11 cellular contexts compared by ENCODE assay signal in genomic region chr20:41175201-41175651, GRCh38. TPM values are rescaled to one million over a fixed set of nuclear protein-coding genes. Genes with fewer than 3 reads are reported as not detected.
DNase-seq lines count a peak whose midpoint lies in the region; ATAC-seq and TF ChIP-seq lines count a peak whose summit lies in the region.
"Had no signal": no experiment of that assay in that cellular context is flagged by ENCODE, and none has a peak within 500 bp of the region (broad histone marks: within the 10 kb centered on the region; RNA-seq: fewer than 3 reads in every experiment).

No MANE protein-coding gene starts in this region.

- peaks cover 37% of the 10 kb centered on the region for H3K36me3 Mint-ChIP-seq in activated CD8-positive, alpha-beta T cell treated with anti-CD3 and anti-CD28 coated beads for 36 hours (ENCODE audit: low read depth)
- peaks cover 80% of the 10 kb centered on the region for H3K36me3 Mint-ChIP-seq in stimulated activated effector memory CD8-positive, alpha-beta T cell treated with anti-CD3 and anti-CD28 coated beads, Interleukin-12 subunit alpha, Interleukin-12 subunit beta, amount 100 ng/mL, for 72 hours
- peaks cover 14% of the 10 kb centered on the region for H3K36me3 Mint-ChIP-seq in natural killer cell

- no peak for TF ChIP-seq CTCF in DND-41 (IDR thresholded peaks at IDR 0.05; ENCODE audit: borderline replicate concordance, extremely low read depth, low read length, poor library complexity, severe bottlenecking)
- TF ChIP-seq CTCF in activated CD8-positive, alpha-beta T cell treated with anti-CD3 and anti-CD28 coated beads for 36 hours (IDR thresholded peaks at IDR 0.05): no peak
- TF ChIP-seq CTCF in lower leg skin (IDR thresholded peaks at IDR 0.05): no peak
- no peak for TF ChIP-seq CTCF in natural killer cell (IDR thresholded peaks at IDR 0.05)

- H3K9me3 Mint-ChIP-seq in activated CD8-positive, alpha-beta T cell treated with anti-CD3 and anti-CD28 coated beads for 36 hours: no peaks in the 10 kb centered on the region
- no peaks in the 10 kb centered on the region for H3K9me3 Mint-ChIP-seq in stimulated activated effector memory CD8-positive, alpha-beta T cell treated with anti-CD3 and anti-CD28 coated beads, Interleukin-12 subunit alpha, Interleukin-12 subunit beta, amount 100 ng/mL, for 72 hours
- no peaks in the 10 kb centered on the region for H3K9me3 Mint-ChIP-seq in natural killer cell
- H3K9me3 Mint-ChIP-seq: activated naive CD4-positive, alpha-beta T cell treated with anti-CD3 and anti-CD28 coated beads, Interleukin-2, amount 50 U/mL, for 24 hours; GM23338 had no signal

- no peak overlapping the region for H3K27ac ChIP-seq in DND-41 (ENCODE audit: low read length)

- H3K36me3 ChIP-seq in DND-41 (ENCODE audit: insufficient read depth, low read length): peaks cover 78% of the 10 kb centered on the region

- 91 to 92% methylated on average over 4 of the region's 4 CpGs for WGBS in lower leg skin, 2 donors

- no peaks in the 10 kb centered on the region for H3K9me3 ChIP-seq in DND-41 (ENCODE audit: insufficient read depth, low read length, severe bottlenecking)

- no peaks in the 10 kb centered on the region for H3K27me3 ChIP-seq in DND-41 (ENCODE audit: insufficient read depth, low read length, poor library complexity)

- no peak overlapping the region for H3K4me2 ChIP-seq in DND-41 (ENCODE audit: insufficient read depth, low read length)
- H3K4me2 ChIP-seq: GM23338 had no signal

- DNase-seq in DND-41 (peak; percentile 2), lower leg skin (ENCODE audit: low spot score in 2 of 2) (peak; percentile 12 to 70), NCI-H1105 treated with DMSO at 0.1 percent for 48 hours (lab: John Stamatoyannopoulos, UW) (no peak), ACHN (no peak), inferior parietal cortex (ENCODE audit: extremely low spot score) (no peak), natural killer cell (no peak)
- no peak for DNase-seq in activated CD8-positive, alpha-beta T cell treated with anti-CD3 and anti-CD28 coated beads for 36 hours
- DNase-seq in stimulated activated effector memory CD8-positive, alpha-beta T cell treated with anti-CD3 and anti-CD28 coated beads, Interleukin-12 subunit alpha, Interleukin-12 subunit beta, amount 100 ng/mL, for 72 hours (ENCODE audit: low spot score in 2 of 2): no peak
- DNase-seq: NCI-H146 had no signal

- H3K4me3 ChIP-seq in DND-41 (ENCODE audit: low read depth in 1 of 2, low read length in 2 of 2) (no peak overlapping the region), lower leg skin (ENCODE audit: low read depth, poor library complexity, severe bottlenecking) (no peak overlapping the region)
- H3K4me3 ChIP-seq: GM23338 had no signal

- POLR2A ChIA-PET in activated CD8-positive, alpha-beta T cell treated with anti-CD3 and anti-CD28 coated beads for 36 hours (lab: Charles Lee): interaction anchor here (1.2 to 1.9 kb wide), 3 partner anchors 18 to 39 kb away, joined by 3 to 5 read pairs (median 4); no protein-coding TSS in a partner anchor

- H3K4me1 Mint-ChIP-seq in activated CD8-positive, alpha-beta T cell treated with anti-CD3 and anti-CD28 coated beads for 36 hours (ENCODE audit: low read depth): peaks cover 22% of the 10 kb centered on the region
- H3K4me1 Mint-ChIP-seq in stimulated activated effector memory CD8-positive, alpha-beta T cell treated with anti-CD3 and anti-CD28 coated beads, Interleukin-12 subunit alpha, Interleukin-12 subunit beta, amount 100 ng/mL, for 72 hours: peaks cover 21% of the 10 kb centered on the region
- peaks cover 6 to 20% of the 10 kb centered on the region in 2 donors for H3K4me1 Mint-ChIP-seq in natural killer cell

- H3K9ac ChIP-seq in DND-41 (ENCODE audit: low read depth, low read length): no peak overlapping the region

- peak overlapping the region; percentile 66 for H3K27ac Mint-ChIP-seq in activated CD8-positive, alpha-beta T cell treated with anti-CD3 and anti-CD28 coated beads for 36 hours
- H3K27ac Mint-ChIP-seq in stimulated activated effector memory CD8-positive, alpha-beta T cell treated with anti-CD3 and anti-CD28 coated beads, Interleukin-12 subunit alpha, Interleukin-12 subunit beta, amount 100 ng/mL, for 72 hours: peak overlapping the region; percentile 88
- no peak overlapping the region for H3K27ac Mint-ChIP-seq in natural killer cell
- H3K27ac Mint-ChIP-seq: GM23338 had no signal

- no peak for ATAC-seq in DND-41 (ENCODE audit: insufficient read depth, low read depth)
- ATAC-seq in activated CD8-positive, alpha-beta T cell treated with anti-CD3 and anti-CD28 coated beads for 36 hours: no peak
- no peak for ATAC-seq in stimulated activated effector memory CD8-positive, alpha-beta T cell treated with anti-CD3 and anti-CD28 coated beads, Interleukin-12 subunit alpha, Interleukin-12 subunit beta, amount 100 ng/mL, for 72 hours
- no peak for ATAC-seq in natural killer cell
- ATAC-seq: GM23338 had no signal

- H2AFZ ChIP-seq in DND-41 (ENCODE audit: low read depth, low read length): no peak overlapping the region
- H2AFZ ChIP-seq: GM23338 had no signal

- intact Hi-C loops in activated CD8-positive, alpha-beta T cell treated with anti-CD3 and anti-CD28 coated beads for 36 hours (cut with micrococcal nuclease): loop anchor here (10.0 kb wide), 1 partner anchor 50 kb away; no protein-coding TSS in a partner anchor
- intact Hi-C loops in lower leg skin (cut with DNase I; ENCODE audit: low total_unique reads): loop anchor here (10.0 kb wide), 1 partner anchor 70 kb away; no protein-coding TSS in a partner anchor
- intact Hi-C loops in natural killer cell (cut with micrococcal nuclease): no loop called here

- no peak overlapping the region for H3K4me3 Mint-ChIP-seq in activated CD8-positive, alpha-beta T cell treated with anti-CD3 and anti-CD28 coated beads for 36 hours
- no peak overlapping the region for H3K4me3 Mint-ChIP-seq in stimulated activated effector memory CD8-positive, alpha-beta T cell treated with anti-CD3 and anti-CD28 coated beads, Interleukin-12 subunit alpha, Interleukin-12 subunit beta, amount 100 ng/mL, for 72 hours
- H3K4me3 Mint-ChIP-seq in natural killer cell: no peak overlapping the region
- H3K4me3 Mint-ChIP-seq: activated naive CD4-positive, alpha-beta T cell treated with anti-CD3 and anti-CD28 coated beads, Interleukin-2, amount 50 U/mL, for 24 hours; GM23338 had no signal

- CTCF ChIA-PET in activated CD8-positive, alpha-beta T cell treated with anti-CD3 and anti-CD28 coated beads for 36 hours (lab: Charles Lee): interaction anchor here (5.4 kb wide), 1 partner anchor 57 kb away, joined by 29 read pairs; no protein-coding TSS in a partner anchor

- no peaks in the 10 kb centered on the region for H3K79me2 ChIP-seq in DND-41 (ENCODE audit: insufficient read depth, low read length)

- in situ Hi-C loops in ACHN (cut with HindIII; ENCODE audit: low pct_ligation_motif_present, low pct_unique_long_range_greater_than_20kb, low sequenced_read_pairs): no loop called here

- no peaks in the 10 kb centered on the region for H3K4me1 ChIP-seq in DND-41 (ENCODE audit: insufficient read depth, low read length)

- H3K27me3 Mint-ChIP-seq in activated CD8-positive, alpha-beta T cell treated with anti-CD3 and anti-CD28 coated beads for 36 hours: no peaks in the 10 kb centered on the region
- no peaks in the 10 kb centered on the region for H3K27me3 Mint-ChIP-seq in natural killer cell (ENCODE audit: low read depth in 2 of 2)
- H3K27me3 Mint-ChIP-seq: activated naive CD4-positive, alpha-beta T cell treated with anti-CD3 and anti-CD28 coated beads, Interleukin-2, amount 50 U/mL, for 24 hours had no signal

- H4K20me1 ChIP-seq in DND-41 (ENCODE audit: insufficient read depth, low read length): peaks cover 38% of the 10 kb centered on the region

- TF ChIP-seq POLR2A in lower leg skin (IDR thresholded peaks at IDR 0.05): no peak

RNA-seq across cellular contexts. Expression of gene PLCG1, which starts 37.9 kb away (rescaled TPM):
- 100 to 1,000 TPM; 259 to 260 TPM for total RNA-seq in activated CD8-positive, alpha-beta T cell treated with anti-CD3 and anti-CD28 coated beads for 36 hours
- total RNA-seq in lower leg skin (100 to 1,000 TPM in 1 of 4 donors, 10 to 100 TPM in 3; 59.0 to 138 (median 72.5) TPM), natural killer cell (100 to 1,000 TPM; 199 to 242 (median 236) TPM)

Comparison
In these comparisons a context has a peak if more than half of its experiments do, and no peak if none do; other contexts are left out.
1. DNase-seq: peak in DND-41 (single experiment) and lower leg skin (2 of 2); none in activated CD8-positive, alpha-beta T cell treated with anti-CD3 and anti-CD28 coated beads for 36 hours (single experiment), stimulated activated effector memory CD8-positive, alpha-beta T cell treated with anti-CD3 and anti-CD28 coated beads, Interleukin-12 subunit alpha, Interleukin-12 subunit beta, amount 100 ng/mL, for 72 hours (0 of 2), NCI-H1105 treated with DMSO at 0.1 percent for 48 hours (single experiment), ACHN (single experiment), inferior parietal cortex (single experiment) and natural killer cell (single experiment).
2. H3K27ac Mint-ChIP-seq: peak in activated CD8-positive, alpha-beta T cell treated with anti-CD3 and anti-CD28 coated beads for 36 hours (single experiment) and stimulated activated effector memory CD8-positive, alpha-beta T cell treated with anti-CD3 and anti-CD28 coated beads, Interleukin-12 subunit alpha, Interleukin-12 subunit beta, amount 100 ng/mL, for 72 hours (single experiment); none in natural killer cell (0 of 2).